12 cellular contexts compared by ENCODE assay signal in genomic region chrX:69136546-69137331, GRCh38. TPM values are rescaled to one million over a fixed set of nuclear protein-coding genes. Genes with fewer than 3 reads are reported as not detected.
DNase-seq lines count a peak whose midpoint lies in the region; ATAC-seq and TF ChIP-seq lines count a peak whose summit lies in the region.
"Had no signal": no experiment of that assay in that cellular context is flagged by ENCODE, and none has a peak within 500 bp of the region (broad histone marks: within the 10 kb centered on the region; RNA-seq: fewer than 3 reads in every experiment).

No MANE protein-coding gene starts in this region.

- 12 to 16% methylated on average over 33 to 42 of the region's 42 CpGs for WGBS in heart right ventricle, 2 donors

- H3K27me3 ChIP-seq in heart right ventricle (peaks cover 0 to 65% (median 0%) of the 10 kb centered on the region in 7 donors), osteoblast (ENCODE audit: insufficient read depth, low read length) (peaks cover 17% of the 10 kb centered on the region), vagina (no peaks in the 10 kb centered on the region)

- H3K36me3 ChIP-seq in heart right ventricle: no peaks in the 10 kb centered on the region
- no peaks in the 10 kb centered on the region for H3K36me3 ChIP-seq in osteoblast (ENCODE audit: insufficient read depth, low read length)
- H3K36me3 ChIP-seq in vagina: no peaks in the 10 kb centered on the region

- peak overlapping the region in 9 of 10 donors; percentile 7 to 43 (median 34) for H3K4me3 ChIP-seq in heart right ventricle
- H3K4me3 ChIP-seq in osteoblast (ENCODE audit: insufficient read depth, low read length): peak overlapping the region; percentile 37
- peak overlapping the region; percentile 12 to 31 for H3K4me3 ChIP-seq in vagina
- H3K4me3 ChIP-seq: A549 had no signal

- intact Hi-C loops in heart right ventricle (cut with DNase I): loop anchor here in 1 of 10 donors (10.0 kb wide), 1 partner anchor 88 kb away; no protein-coding TSS in a partner anchor
- intact Hi-C loops in vagina (cut with DNase I): no loop called here

- H3K9me3 ChIP-seq in heart right ventricle (no peaks in the 10 kb centered on the region), osteoblast (ENCODE audit: low read depth, low read length) (no peaks in the 10 kb centered on the region), vagina (no peaks in the 10 kb centered on the region)
- H3K9me3 ChIP-seq: A549 had no signal

- H3K4me2 ChIP-seq in osteoblast (ENCODE audit: insufficient read depth, low read length): no peak overlapping the region
- H3K4me2 ChIP-seq: A549 had no signal

- peak overlapping the region; percentile 85 for H2AFZ ChIP-seq in osteoblast (ENCODE audit: low read length)

- DNase-seq in NCI-H748 (lab: John Stamatoyannopoulos, UW; ENCODE audit: unreplicated experiment) (peak; percentile 61), NCI-H748 treated with DMSO at 0.1 percent for 48 hours (lab: John Stamatoyannopoulos, UW) (no peak), heart right ventricle (peak; percentile 30 to 48), osteoblast (ENCODE audit: insufficient read length, low spot score, missing footprints) (peak; percentile 85), vagina (ENCODE audit: extremely low spot score in 2 of 2) (no peak), activated T-cell treated with anti-CD3 and anti-CD28 coated beads for 4 hours (no peak), RPMI8226 (no peak), MV-4-11 (lab: John Stamatoyannopoulos, UW) (no peak)
- DNase-seq: activated CD8-positive, alpha-beta memory T cell treated with anti-CD3 and anti-CD28 coated beads, Interleukin-2, amount 10 ng/mL, durations not matched to agents 7 days and 5 days; NCI-H524; T-cell had no signal

- H3K4me1 ChIP-seq in heart right ventricle (peaks cover 0 to 17% (median 0%) of the 10 kb centered on the region in 9 donors), osteoblast (ENCODE audit: insufficient read depth, low read length) (peaks cover 17% of the 10 kb centered on the region), vagina (peaks cover 4% of the 10 kb centered on the region)
- H3K4me1 ChIP-seq: A549 had no signal

- ATAC-seq in heart right ventricle: peak in 7 of 8 donors; percentile 67 to 89 (median 77)
- ATAC-seq: A549; activated CD8-positive, alpha-beta memory T cell treated with anti-CD3 and anti-CD28 coated beads, Interleukin-2, amount 10 ng/mL, durations not matched to agents 7 days and 5 days; T-cell had no signal

- no peak for TF ChIP-seq CTCF in heart right ventricle (IDR thresholded peaks at IDR 0.05)
- TF ChIP-seq CTCF in osteoblast (IDR thresholded peaks at IDR 0.05; ENCODE audit: extremely low read depth, low read depth, low read length): no peak
- no peak for TF ChIP-seq CTCF in vagina (IDR thresholded peaks at IDR 0.05)

- no peaks in the 10 kb centered on the region for H3K79me2 ChIP-seq in osteoblast (ENCODE audit: insufficient read depth, low read length)

- H3K27ac ChIP-seq in heart right ventricle: peak overlapping the region; percentile 35 to 76 (median 70)
- peak overlapping the region; percentile 48 for H3K27ac ChIP-seq in osteoblast (ENCODE audit: low read depth, low read length)
- H3K27ac ChIP-seq in vagina: peak overlapping the region; percentile 75
- H3K27ac ChIP-seq: A549 had no signal

- no peaks in the 10 kb centered on the region for H4K20me1 ChIP-seq in osteoblast (ENCODE audit: insufficient read depth, low read length)

- TF ChIP-seq POLR2A in vagina (IDR thresholded peaks at IDR 0.05): no peak

RNA-seq across cellular contexts. Expression of gene PJA1, which starts 28.5 kb away (rescaled TPM):
- total RNA-seq in heart right ventricle: 10 to 100 TPM in 9 of 10 donors, 1 to 10 TPM in 1; 9.0 to 20.2 (median 16.6) TPM
- polyA plus RNA-seq in heart right ventricle: 10 to 100 TPM in 1 of 2 donors, 1 to 10 TPM in 1; 4.5 to 10.8 TPM
- 19.4 and 21.0 TPM in 2 replicates for total RNA-seq in osteoblast
- 13.0 TPM for total RNA-seq in vagina

Comparison
In these comparisons a context has a peak if more than half of its experiments do, and no peak if none do; other contexts are left out.
1. DNase-seq: peak in NCI-H748 (single experiment), heart right ventricle (2 of 2) and osteoblast (single experiment); none in NCI-H748 treated with DMSO at 0.1 percent for 48 hours (single experiment), vagina (0 of 2), activated T-cell treated with anti-CD3 and anti-CD28 coated beads for 4 hours (single experiment), RPMI8226 (single experiment) and MV-4-11 (single experiment).
2. Peak in every context shown above with its lines, with median percentiles within 50 percentile points of each other: H3K27ac ChIP-seq and H3K4me3 ChIP-seq.